ENCODE assay signal across 11 cellular contexts in the genomic region with DNA sequence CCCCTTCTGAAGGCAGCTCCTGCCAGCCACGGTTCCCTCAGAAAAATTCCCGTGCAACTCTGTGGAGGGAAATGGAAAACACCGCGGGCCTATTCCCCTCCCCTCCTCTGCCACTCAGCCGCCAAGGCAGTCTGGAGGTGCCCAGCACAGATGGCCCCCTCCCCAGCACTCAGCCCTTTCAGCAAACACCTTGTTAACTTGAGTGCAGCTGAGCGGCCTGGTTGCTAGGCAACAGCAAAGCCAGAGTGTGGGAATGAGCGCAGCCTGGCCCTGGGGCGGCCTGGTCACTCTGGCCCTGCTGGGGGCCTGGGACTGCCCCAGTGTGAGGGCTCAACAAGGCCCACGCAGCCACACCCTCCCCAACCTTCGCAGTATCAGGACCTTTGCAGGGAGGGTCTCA. TPM values are rescaled to one million over a fixed set of nuclear protein-coding genes. Genes with fewer than 3 reads are reported as not detected.
DNase-seq lines count a peak whose midpoint lies in the region; ATAC-seq and TF ChIP-seq lines count a peak whose summit lies in the region.
"Had no signal": no experiment of that assay in that cellular context is flagged by ENCODE, and none has a peak within 500 bp of the region (broad histone marks: within the 10 kb centered on the region; RNA-seq: fewer than 3 reads in every experiment).

No MANE protein-coding gene starts in this region.

- WGBS in trophoblast cell (ENCODE audit: extremely low coverage, insufficient coverage, insufficient read length), result no CpG with 5 or more reads among the region's 10 CpGs

- H3K36me3 ChIP-seq in HAP-1 (replicated peaks), result no peaks in the 10 kb centered on the region
- H3K36me3 ChIP-seq in trophoblast cell (ENCODE audit: control insufficient read depth in 1 of 2, insufficient read depth in 2 of 2, low read length in 2 of 2), result no peaks in the 10 kb centered on the region
- no peaks in the 10 kb centered on the region for H3K36me3 ChIP-seq in colonic mucosa

- no peak overlapping the region for H3K18ac ChIP-seq in trophoblast cell (ENCODE audit: low read length)

- no peaks in the 10 kb centered on the region for H3K79me1 ChIP-seq in trophoblast cell (ENCODE audit: low read length)

- H2BK5ac ChIP-seq in trophoblast cell (ENCODE audit: low read depth, low read length, poor library complexity), result no peak overlapping the region

- H3K27me3 ChIP-seq in HAP-1 (ENCODE audit: low read depth) (0 out of 2 replicates have a peak, but pooled peaks cover under 1% of the 10 kb centered on the region), trophoblast cell (ENCODE audit: insufficient read depth, low read length) (no peaks in the 10 kb centered on the region), colonic mucosa (no peaks in the 10 kb centered on the region)

- intact Hi-C loops in colonic mucosa (cut with DNase I), result no loop called here

- no peak overlapping the region for H2AK5ac ChIP-seq in trophoblast cell (ENCODE audit: low read length)

- no peak overlapping the region for H2AFZ ChIP-seq in trophoblast cell (ENCODE audit: insufficient read depth, low read length, poor library complexity)

- DNase-seq in HAP-1 (ENCODE audit: low spot score in 2 of 2), result peak; percentile 12 to 62
- DNase-seq in NCI-H2227 treated with DMSO at 0.1 percent for 48 hours (lab: John Stamatoyannopoulos, UW), result peak; percentile 82
- DNase-seq in cerebellum (ENCODE audit: low spot score), result peak; percentile 39
- peak; percentile 16 to 60 for DNase-seq in trophoblast cell
- no peak for DNase-seq in activated CD4-positive, alpha-beta T cell treated with anti-CD3 and anti-CD28 coated beads for 4 hours
- no peak for DNase-seq in mesenteric fat pad (ENCODE audit: low spot score)
- no peak for DNase-seq in colonic mucosa
- DNase-seq: activated T-cell treated with anti-CD3 and anti-CD28 coated beads, Interleukin-2, amount 50 U/mL, for 4 hours; foreskin fibroblast; NCI-H1930 had no signal

- H3K4me1 ChIP-seq in HAP-1, result no peaks in the 10 kb centered on the region
- no peaks in the 10 kb centered on the region for H3K4me1 ChIP-seq in trophoblast cell (ENCODE audit: control insufficient read depth in 1 of 2, insufficient read depth in 2 of 2, low read length in 2 of 2)
- H3K4me1 ChIP-seq in colonic mucosa, result no peaks in the 10 kb centered on the region

- H3K4me3 ChIP-seq in HAP-1 (no peak overlapping the region), trophoblast cell (ENCODE audit: low read depth, low read length) (no peak overlapping the region), colonic mucosa (no peak overlapping the region)

- no peak overlapping the region for H4K12ac ChIP-seq in trophoblast cell (ENCODE audit: low read depth, low read length)

- H3K14ac ChIP-seq in trophoblast cell (ENCODE audit: low read length), result no peak overlapping the region

- H3K9me3 ChIP-seq in HAP-1 (no peaks in the 10 kb centered on the region), trophoblast cell (ENCODE audit: insufficient read depth, low read depth, low read length) (peaks cover 4% of the 10 kb centered on the region), colonic mucosa (no peaks in the 10 kb centered on the region)

- in situ Hi-C loops in HAP-1 (cut with MboI; ENCODE audit: low sequenced_read_pairs), result no loop called here

- H3K9ac ChIP-seq in trophoblast cell (ENCODE audit: low read length), result no peak overlapping the region
- no peak overlapping the region for H3K9ac ChIP-seq in colonic mucosa (ENCODE audit: low read depth in 2 of 2, low read length in 2 of 2)

- H3K4ac ChIP-seq in trophoblast cell (ENCODE audit: low read depth, low read length), result no peak overlapping the region

- H3K79me2 ChIP-seq in trophoblast cell (ENCODE audit: control insufficient read depth, insufficient read depth, low read length, poor library complexity), result no peaks in the 10 kb centered on the region

- no peak for ATAC-seq in GM21390 (IDR thresholded peaks at IDR 0.05; ENCODE audit: unreplicated experiment)
- ATAC-seq: activated T-cell treated with anti-CD3 and anti-CD28 coated beads, Interleukin-2, amount 50 U/mL, for 4 hours had no signal

- no peak overlapping the region for H2BK120ac ChIP-seq in trophoblast cell (ENCODE audit: insufficient read depth, low read length, poor library complexity)

- no peak overlapping the region for H4K91ac ChIP-seq in trophoblast cell (ENCODE audit: low read depth, low read length)

- no peak overlapping the region for H3K27ac ChIP-seq in trophoblast cell (ENCODE audit: low read depth, low read length)
- H3K27ac ChIP-seq in colonic mucosa, result no peak overlapping the region

- H2BK12ac ChIP-seq in trophoblast cell (ENCODE audit: low read length), result no peak overlapping the region

- no peak overlapping the region for H3K4me2 ChIP-seq in trophoblast cell (ENCODE audit: low read length)

- no peak overlapping the region for H3K23ac ChIP-seq in trophoblast cell (ENCODE audit: low read length)

- TF ChIP-seq CTCF in colonic mucosa (IDR thresholded peaks at IDR 0.05), result no peak

- H4K8ac ChIP-seq in trophoblast cell (ENCODE audit: low read depth, low read length), result no peak overlapping the region

RNA-seq across cellular contexts. Expression of gene CACNA1G, which starts 32.8 kb away (rescaled TPM):
- total RNA-seq in cerebellum (32.8 TPM), mesenteric fat pad (0.58 TPM), colonic mucosa (under 1 TPM; 0.07 to 0.19 TPM)
- polyA plus RNA-seq in trophoblast cell (2013), result 0.04 TPM in 2 replicates

RNA-seq across cellular contexts. Expression of gene ABCC3, which starts 41.4 kb away (rescaled TPM):
- total RNA-seq in cerebellum, result 0.82 TPM
- polyA plus RNA-seq in trophoblast cell (2013), result 0.04 and 0.07 TPM in 2 replicates
- 52.8 TPM for total RNA-seq in mesenteric fat pad
- total RNA-seq in colonic mucosa, result 100 to 1,000 TPM; 187 to 226 TPM

RNA-seq across cellular contexts. Expression of gene SPATA20, which starts 46.3 kb away (rescaled TPM):
- total RNA-seq in cerebellum (15.6 TPM), mesenteric fat pad (22.3 TPM), colonic mucosa (10 to 100 TPM; 41.6 to 53.1 TPM)
- polyA plus RNA-seq in trophoblast cell (2013), result 13.4 and 15.5 TPM in 2 replicates

Comparison
In these comparisons a context has a peak if more than half of its experiments do, and no peak if none do; other contexts are left out.
1. DNase-seq: peak in HAP-1 (2 of 2), NCI-H2227 treated with DMSO at 0.1 percent for 48 hours (single experiment), cerebellum (single experiment) and trophoblast cell (2 of 2); none in activated CD4-positive, alpha-beta T cell treated with anti-CD3 and anti-CD28 coated beads for 4 hours (0 of 2), mesenteric fat pad (single experiment) and colonic mucosa (single experiment).
2. RNA of gene CACNA1G, which starts 32.8 kb away (total RNA-seq): 32.8 TPM in cerebellum (single experiment); 0.58 TPM in mesenteric fat pad (single experiment) and 0.07 to 0.19 TPM in colonic mucosa; every median in the first group is over 10 times any median in the second.
3. RNA of gene ABCC3, which starts 41.4 kb away (total RNA-seq): 187 to 226 TPM in colonic mucosa and 52.8 TPM in mesenteric fat pad (single experiment); 0.82 TPM in cerebellum (single experiment); every median in the first group is over 10 times any median in the second.